25 cellular contexts compared by ENCODE assay signal in genomic region chr1:27086026-27086425, GRCh38.
"Had no signal": no experiment of that assay in that cellular context is flagged by ENCODE, and none has a peak within 500 bp of the region (broad histone marks: within the 10 kb centered on the region; RNA-seq: fewer than 3 reads in every experiment).

No MANE protein-coding gene starts in this region.

- H3K36me3 ChIP-seq: cardiac muscle cell, left lung, sigmoid colon, thoracic aorta, vagina had no signal

- H3K27me3 Mint-ChIP-seq: type B pancreatic cell had no signal

- H3K9me3 ChIP-seq: body of pancreas, left lung, sigmoid colon, thoracic aorta, vagina had no signal

- H3K4me3 ChIP-seq: body of pancreas, cardiac muscle cell, left lung, sigmoid colon, smooth muscle cell, thoracic aorta, vagina had no signal

- H3K27ac Mint-ChIP-seq: mesothelial cell of epicardium, progenitor cell of endocrine pancreas, type B pancreatic cell had no signal

- H3K27me3 ChIP-seq: body of pancreas, cardiac muscle cell, left lung, sigmoid colon, vagina had no signal

- DNase-seq: activated CD4-positive, CD25-positive, alpha-beta regulatory T cell treated with anti-CD3 and anti-CD28 coated beads, Interleukin-2, amount 50 U/mL, for 72 hours; activated effector memory CD4-positive, alpha-beta T cell treated with anti-CD3 and anti-CD28 coated beads, Interleukin-2, amount 50 U/mL, for 16 hours; activated naive CD4-positive, alpha-beta T cell treated with anti-CD3 and anti-CD28 coated beads, Interleukin-2, amount 10 ng/mL, durations not matched to agents 7 days and 5 days; activated T-cell treated with anti-CD3 and anti-CD28 coated beads for 4 hours; anterior cingulate cortex; body of pancreas; dermis blood vessel endothelial cell; effector CD8-positive, alpha-beta T cell; foreskin fibroblast; kidney glomerular epithelial cell; left lung; natural killer cell; retina; sigmoid colon; stimulated activated CD4-positive, alpha-beta T cell treated with anti-CD3 and anti-CD28 coated beads, Interleukin-15, amount 100 ng/mL, for 24 hours; stimulated activated CD8-positive, alpha-beta memory T cell treated with anti-CD3 and anti-CD28 coated beads, Interleukin-4, amount 100 ng/mL, for 48 hours; stimulated activated naive CD4-positive, alpha-beta T cell treated with Interleukin-2 at 50 U/mL for 16 hours had no signal

- H3K4me3 Mint-ChIP-seq: activated naive CD4-positive, alpha-beta T cell treated with anti-CD3 and anti-CD28 coated beads, Interleukin-2, amount 10 ng/mL, durations not matched to agents 7 days and 5 days; mesothelial cell of epicardium; natural killer cell; type B pancreatic cell had no signal

- H3K27ac ChIP-seq: body of pancreas, cardiac muscle cell, left lung, sigmoid colon, thoracic aorta, vagina, VCaP had no signal

- ATAC-seq: body of pancreas, left lung had no signal

- H3K4me2 ChIP-seq: smooth muscle cell had no signal

- H3K4me1 ChIP-seq: body of pancreas, left lung, vagina had no signal

- H3K9me3 Mint-ChIP-seq: type B pancreatic cell had no signal

- H3K36me3 Mint-ChIP-seq: activated naive CD4-positive, alpha-beta T cell treated with anti-CD3 and anti-CD28 coated beads, Interleukin-2, amount 10 ng/mL, durations not matched to agents 7 days and 5 days; mesothelial cell of epicardium; natural killer cell; type B pancreatic cell had no signal

- H3K4me1 Mint-ChIP-seq: mesothelial cell of epicardium had no signal
